In genomic region chr19:23254141-23254910, GRCh38 we compare ENCODE assay signal across 19 cellular contexts. TPM values are rescaled to one million over a fixed set of nuclear protein-coding genes. Genes with fewer than 3 reads are reported as not detected.
DNase-seq lines count a peak whose midpoint lies in the region; ATAC-seq, FAIRE-seq and TF ChIP-seq lines count a peak whose summit lies in the region.
"Had no signal": no experiment of that assay in that cellular context is flagged by ENCODE, and none has a peak within 500 bp of the region (broad histone marks: within the 10 kb centered on the region; RNA-seq: fewer than 3 reads in every experiment).

No MANE protein-coding gene starts in this region.

- TF ChIP-seq POLR2A in upper lobe of left lung (IDR thresholded peaks at IDR 0.05) = no peak

- no peak for TF ChIP-seq EP300 in upper lobe of left lung (IDR thresholded peaks at IDR 0.05)

- no peak for ATAC-seq in upper lobe of left lung (ENCODE audit: low FRiP score in 2 of 2)
- ATAC-seq: activated naive CD4-positive, alpha-beta T cell treated with anti-CD3 and anti-CD28 coated beads, Interleukin-2, amount 50 U/mL, for 72 hours; activated T-cell treated with anti-CD3 and anti-CD28 coated beads, Interleukin-2, amount 50 U/mL, for 4 hours; body of pancreas; psoas muscle had no signal

- TF ChIP-seq CTCF in D721Med (IDR thresholded peaks at IDR 0.05; ENCODE audit: insufficient read depth, missing control alignments) (no peak), fibroblast of villous mesenchyme (IDR thresholded peaks at IDR 0.05; ENCODE audit: insufficient read depth, low read depth, low read length) (no peak), upper lobe of left lung (IDR thresholded peaks at IDR 0.05) (no peak)

- no peak overlapping the region for H3K27ac ChIP-seq in upper lobe of left lung
- H3K27ac ChIP-seq: body of pancreas, KMS-11, psoas muscle, thoracic aorta had no signal

- no peak for FAIRE-seq in D721Med (lab: Jason Lieb, UNC)

- peaks cover 0 to 8% (median 4%) of the 10 kb centered on the region in 4 donors for H3K36me3 ChIP-seq in upper lobe of left lung

- 45 to 48% methylated on average over 4 to 5 of the region's 5 CpGs for WGBS in upper lobe of left lung, 2 donors

- DNase-seq in AML-193 (lab: John Stamatoyannopoulos, UW) (peak; percentile 15 to 24), D721Med (ENCODE audit: insufficient read length, low spot score) (peak; percentile 34), NCI-H774 (lab: John Stamatoyannopoulos, UW) (peak; percentile 36), fibroblast of villous mesenchyme (ENCODE audit: low read depth) (peak; percentile 30), upper lobe of left lung (no peak), epidermal melanocyte (ENCODE audit: insufficient read length, low spot score) (no peak)
- DNase-seq in activated effector memory CD4-positive, alpha-beta T cell treated with anti-CD3 and anti-CD28 coated beads, Interleukin-2, amount 50 U/mL, for 16 hours = no peak
- DNase-seq: activated CD8-positive, alpha-beta memory T cell treated with anti-CD3 and anti-CD28 coated beads for 24 hours; activated T-cell treated with anti-CD3 and anti-CD28 coated beads, Interleukin-2, amount 50 U/mL, for 4 hours; body of pancreas; CD8-positive, alpha-beta memory T cell; effector memory CD4-positive, alpha-beta T cell; NCI-H1417 treated with DMSO at 0.1 percent for 48 hours; psoas muscle; stimulated activated CD4-positive, alpha-beta T cell treated with anti-CD3 and anti-CD28 coated beads, Interleukin-1b, Interleukin-23, amount 100 ng/mL, for 48 hours; stimulated activated naive CD4-positive, alpha-beta T cell had no signal

- no peak overlapping the region for H3K4me3 ChIP-seq in fibroblast of villous mesenchyme (ENCODE audit: low read depth, low read length)
- H3K4me3 ChIP-seq in upper lobe of left lung = no peak overlapping the region
- H3K4me3 ChIP-seq: body of pancreas, psoas muscle, thoracic aorta had no signal

- peaks cover 3 to 7% (median 5%) of the 10 kb centered on the region in 4 donors for H3K4me1 ChIP-seq in upper lobe of left lung

- no peaks in the 10 kb centered on the region for H3K27me3 ChIP-seq in upper lobe of left lung
- H3K27me3 ChIP-seq: body of pancreas had no signal

- H3K9me3 ChIP-seq in upper lobe of left lung = no peaks in the 10 kb centered on the region
- H3K9me3 ChIP-seq: body of pancreas, thoracic aorta had no signal

RNA-seq across cellular contexts. Expression of gene ZNF724, which starts 4.1 kb away (rescaled TPM):
- total RNA-seq in fibroblast of villous mesenchyme (5.6 and 6.8 TPM in 2 replicates), upper lobe of left lung (1 to 10 TPM; 1.1 to 5.2 (median 2.3) TPM)

Comparison
In these comparisons a context has a peak if more than half of its experiments do, and no peak if none do; other contexts are left out.
1. DNase-seq: peak in AML-193 (2 of 2), D721Med (single experiment), NCI-H774 (single experiment) and fibroblast of villous mesenchyme (single experiment); none in activated effector memory CD4-positive, alpha-beta T cell treated with anti-CD3 and anti-CD28 coated beads, Interleukin-2, amount 50 U/mL, for 16 hours (single experiment), upper lobe of left lung (0 of 2) and epidermal melanocyte (single experiment).